In genomic region chr11:3970101-3970500, GRCh38 we compare ENCODE assay signal across 16 cellular contexts.
DNase-seq lines count a peak whose midpoint lies in the region; ATAC-seq and TF ChIP-seq lines count a peak whose summit lies in the region.
"Had no signal": no experiment of that assay in that cellular context is flagged by ENCODE, and none has a peak within 500 bp of the region (broad histone marks: within the 10 kb centered on the region; RNA-seq: fewer than 3 reads in every experiment).

No MANE protein-coding gene starts in this region.

- H3K4me3 ChIP-seq in thymus (ENCODE audit: low read length) (no peak overlapping the region), upper lobe of right lung (no peak overlapping the region)
- H3K4me3 ChIP-seq: hepatocyte, stomach had no signal

- WGBS in thymus, result 73% methylated on average over 2 of the region's 2 CpGs

- no peaks in the 10 kb centered on the region for H3K9me3 Mint-ChIP-seq in activated naive CD4-positive, alpha-beta T cell treated with anti-CD3 and anti-CD28 coated beads, Interleukin-2, amount 50 U/mL, for 24 hours
- no peaks in the 10 kb centered on the region for H3K9me3 Mint-ChIP-seq in activated CD4-positive, alpha-beta memory T cell treated with anti-CD3 and anti-CD28 coated beads, Interleukin-2, amount 10 ng/mL, durations not matched to agents 7 days and 5 days
- no peaks in the 10 kb centered on the region for H3K9me3 Mint-ChIP-seq in immature natural killer cell

- H3K4me3 Mint-ChIP-seq in activated naive CD4-positive, alpha-beta T cell treated with anti-CD3 and anti-CD28 coated beads, Interleukin-2, amount 50 U/mL, for 24 hours, result peak overlapping the region; percentile 23
- H3K4me3 Mint-ChIP-seq in activated CD4-positive, alpha-beta memory T cell treated with anti-CD3 and anti-CD28 coated beads, Interleukin-2, amount 10 ng/mL, durations not matched to agents 7 days and 5 days, result no peak overlapping the region
- H3K4me3 Mint-ChIP-seq in immature natural killer cell, result peak overlapping the region; percentile 27 to 64 (median 45)
- H3K4me3 Mint-ChIP-seq: neural crest cell had no signal

- H3K27ac ChIP-seq in thymus (ENCODE audit: low read depth) (peak overlapping the region; percentile 10), upper lobe of right lung (no peak overlapping the region)
- H3K27ac ChIP-seq: hepatocyte, WERI-Rb-1 had no signal

- ATAC-seq in HG03442 (IDR thresholded peaks at IDR 0.05; ENCODE audit: unreplicated experiment) (no peak), GM21381 (IDR thresholded peaks at IDR 0.05; ENCODE audit: unreplicated experiment) (no peak), upper lobe of right lung (no peak)

- intact Hi-C loops in upper lobe of right lung (cut with DNase I), result no loop called here

- no peak for DNase-seq in activated naive CD4-positive, alpha-beta T cell treated with anti-CD3 and anti-CD28 coated beads, Interleukin-2, amount 50 U/mL, for 16 hours
- DNase-seq in activated CD4-positive, alpha-beta memory T cell treated with anti-CD3 and anti-CD28 coated beads, Interleukin-2, amount 10 ng/mL, durations not matched to agents 7 days and 5 days, result no peak
- DNase-seq in immature natural killer cell (no peak), upper lobe of right lung (no peak)
- DNase-seq: Calu3, GF-D8, mesendoderm, NCI-H187, stomach, WERI-Rb-1 had no signal

- H3K27me3 ChIP-seq in thymus (ENCODE audit: control insufficient read depth, insufficient read depth) (no peaks in the 10 kb centered on the region), upper lobe of right lung (no peaks in the 10 kb centered on the region)
- H3K27me3 ChIP-seq: hepatocyte, stomach had no signal

- H3K4me1 ChIP-seq in thymus (ENCODE audit: control insufficient read depth, insufficient read depth, low read length) (peaks cover 18% of the 10 kb centered on the region), upper lobe of right lung (no peaks in the 10 kb centered on the region)

- H3K27ac Mint-ChIP-seq in activated naive CD4-positive, alpha-beta T cell treated with anti-CD3 and anti-CD28 coated beads, Interleukin-2, amount 50 U/mL, for 24 hours, result peak overlapping the region; percentile 87
- peak overlapping the region; percentile 49 for H3K27ac Mint-ChIP-seq in activated CD4-positive, alpha-beta memory T cell treated with anti-CD3 and anti-CD28 coated beads, Interleukin-2, amount 10 ng/mL, durations not matched to agents 7 days and 5 days
- H3K27ac Mint-ChIP-seq in immature natural killer cell, result peak overlapping the region; percentile 17 to 90 (median 74)

- no peak for TF ChIP-seq CTCF in upper lobe of right lung (IDR thresholded peaks at IDR 0.05)

- peaks cover 82% of the 10 kb centered on the region for H3K4me1 Mint-ChIP-seq in activated naive CD4-positive, alpha-beta T cell treated with anti-CD3 and anti-CD28 coated beads, Interleukin-2, amount 50 U/mL, for 24 hours
- H3K4me1 Mint-ChIP-seq in activated CD4-positive, alpha-beta memory T cell treated with anti-CD3 and anti-CD28 coated beads, Interleukin-2, amount 10 ng/mL, durations not matched to agents 7 days and 5 days, result peaks cover 41% of the 10 kb centered on the region
- H3K4me1 Mint-ChIP-seq in immature natural killer cell, result peaks cover 80 to 95% of the 10 kb centered on the region in 2 donors
- H3K4me1 Mint-ChIP-seq: neural crest cell had no signal

- H3K36me3 Mint-ChIP-seq in activated naive CD4-positive, alpha-beta T cell treated with anti-CD3 and anti-CD28 coated beads, Interleukin-2, amount 50 U/mL, for 24 hours, result peaks cover 24% of the 10 kb centered on the region
- peaks cover 46% of the 10 kb centered on the region for H3K36me3 Mint-ChIP-seq in activated CD4-positive, alpha-beta memory T cell treated with anti-CD3 and anti-CD28 coated beads, Interleukin-2, amount 10 ng/mL, durations not matched to agents 7 days and 5 days (ENCODE audit: low read depth)
- H3K36me3 Mint-ChIP-seq in immature natural killer cell, result peaks cover 5 to 14% (median 9%) of the 10 kb centered on the region in 3 donors

- H3K36me3 ChIP-seq in thymus (ENCODE audit: control insufficient read depth, insufficient read depth) (peaks cover 14% of the 10 kb centered on the region), upper lobe of right lung (peaks cover 11% of the 10 kb centered on the region)
- H3K36me3 ChIP-seq: WERI-Rb-1 had no signal

- H3K9me3 ChIP-seq in thymus (ENCODE audit: control insufficient read depth) (no peaks in the 10 kb centered on the region), upper lobe of right lung (no peaks in the 10 kb centered on the region)
- H3K9me3 ChIP-seq: stomach had no signal

- POLR2A ChIA-PET in activated CD4-positive, alpha-beta memory T cell treated with anti-CD3 and anti-CD28 coated beads, Interleukin-2, amount 10 ng/mL, durations not matched to agents 7 days and 5 days (lab: Charles Lee), result interaction anchor here (0.5 to 1.2 kb wide), 4 partner anchors 14 to 981 kb away, joined by 3 to 6 read pairs (median 3); no protein-coding TSS in a partner anchor

- CTCF ChIA-PET in activated CD4-positive, alpha-beta memory T cell treated with anti-CD3 and anti-CD28 coated beads, Interleukin-2, amount 10 ng/mL, durations not matched to agents 7 days and 5 days (lab: Charles Lee), result interaction anchor here (0.7 to 3.9 kb wide), 6 partner anchors 15 to 128 kb away, joined by 3 to 31 read pairs (median 4); partner anchors contain the start of gene STIM1

- no peaks in the 10 kb centered on the region for H3K27me3 Mint-ChIP-seq in activated naive CD4-positive, alpha-beta T cell treated with anti-CD3 and anti-CD28 coated beads, Interleukin-2, amount 50 U/mL, for 24 hours
- H3K27me3 Mint-ChIP-seq in activated CD4-positive, alpha-beta memory T cell treated with anti-CD3 and anti-CD28 coated beads, Interleukin-2, amount 10 ng/mL, durations not matched to agents 7 days and 5 days, result no peaks in the 10 kb centered on the region
- H3K27me3 Mint-ChIP-seq in immature natural killer cell (ENCODE audit: low read depth in 3 of 3), result peaks cover 0 to 2% (median 0%) of the 10 kb centered on the region in 3 donors
